8 cellular contexts compared by ENCODE assay signal in genomic region chr9:104780796-104781395, GRCh38. TPM values are rescaled to one million over a fixed set of nuclear protein-coding genes. Genes with fewer than 3 reads are reported as not detected.
DNase-seq lines count a peak whose midpoint lies in the region; ATAC-seq and TF ChIP-seq lines count a peak whose summit lies in the region.

No MANE protein-coding gene starts in this region.

- no TSS peak for BruUV-seq in Caco-2 (replicated peaks; lab: Mats Ljungman, UMichigan)

- no peaks in the 10 kb centered on the region for H3K4me1 Mint-ChIP-seq in Caco-2 (ENCODE audit: low read depth, unreplicated experiment)

- H3K9me3 Mint-ChIP-seq in Caco-2 (ENCODE audit: unreplicated experiment): no peaks in the 10 kb centered on the region

- intact Hi-C loops in Caco-2 (cut with micrococcal nuclease; ENCODE audit: unreplicated experiment): loop anchor here (1.0 to 5.0 kb wide), 5 partner anchors 82 to 632 kb away; partner anchors contain the start of gene ABCA1

- ATAC-seq in GM21529 (IDR thresholded peaks at IDR 0.05; ENCODE audit: unreplicated experiment) (peak; percentile 47), HG03039 (IDR thresholded peaks at IDR 0.05; ENCODE audit: unreplicated experiment) (no peak)

- no peaks in the 10 kb centered on the region for H3K27me3 ChIP-seq in Caco-2 (replicated peaks; ENCODE audit: control insufficient read depth, insufficient read depth, low read length)

- H3K4me3 ChIP-seq in Caco-2 (ENCODE audit: low read depth, low read length) (no peak overlapping the region), retinal pigment epithelial cell (ENCODE audit: low read length) (no peak overlapping the region)

- H3K27ac Mint-ChIP-seq in Caco-2 (ENCODE audit: unreplicated experiment): no peak overlapping the region

- POLR2A ChIA-PET in Caco-2 (lab: Charles Lee): no interaction called here

- H3K36me3 Mint-ChIP-seq in Caco-2 (ENCODE audit: insufficient read depth, unreplicated experiment): peaks cover 7% of the 10 kb centered on the region

- H3K4me1 ChIP-seq in Caco-2: no peaks in the 10 kb centered on the region

- H3K4me3 Mint-ChIP-seq in Caco-2 (ENCODE audit: unreplicated experiment): no peak overlapping the region

- TF ChIP-seq CTCF in Caco-2 (IDR thresholded peaks at IDR 0.05; ENCODE audit: insufficient read depth in 1 of 2, low read depth in 1 of 2, low read length in 1 of 2, severe bottlenecking in 1 of 2, unreplicated experiment in 1 of 2): peak; percentile 21 to 29
- peak; percentile 46 for TF ChIP-seq CTCF in retinal pigment epithelial cell (conservative IDR thresholded peaks at IDR 0.05; ENCODE audit: low read depth, low read length)

- H3K36me3 ChIP-seq in Caco-2 (ENCODE audit: control insufficient read depth, insufficient read depth, low read length): no peaks in the 10 kb centered on the region; the same call in 1 of the 2 replicates

- H3K9me3 ChIP-seq in Caco-2: no peaks in the 10 kb centered on the region

- no peaks in the 10 kb centered on the region for H3K27me3 Mint-ChIP-seq in Caco-2 (ENCODE audit: insufficient read depth, unreplicated experiment)

- DNase-seq in Caco-2 (peak in 1 of 2 experiments; percentile 17), NCI-H2196 treated with DMSO at 0.1 percent for 48 hours (lab: John Stamatoyannopoulos, UW; ENCODE audit: unreplicated experiment) (peak; percentile 3), dermis microvascular lymphatic vessel endothelial cell (ENCODE audit: low read depth in 2 of 2) (peak; percentile 26 to 37), retinal pigment epithelial cell (ENCODE audit: low read depth) (peak; percentile 0)
- no peak for DNase-seq in stimulated activated CD4-positive, alpha-beta T cell treated with anti-CD3 and anti-CD28 coated beads, Interleukin-12 subunit alpha, Interleukin-12 subunit beta, amount 100 ng/mL, for 4 hours
- DNase-seq in activated CD4-positive, alpha-beta T cell treated with anti-CD3 and anti-CD28 coated beads, Interleukin-2, amount 50 U/mL, for 1 hour: no peak

- CTCF ChIA-PET in Caco-2 (lab: Charles Lee): interaction anchor here (1.0 kb wide), 2 partner anchors 146 to 283 kb away, joined by 3 to 4 read pairs; no protein-coding TSS in a partner anchor

RNA-seq across cellular contexts. Expression of gene NIPSNAP3B, which starts 17.0 kb away (rescaled TPM):
- total RNA-seq in Caco-2 (2022) (1.7 and 2.0 TPM in 2 replicates), dermis microvascular lymphatic vessel endothelial cell (0.25 and 0.39 TPM in 2 replicates)

RNA-seq across cellular contexts. Expression of gene NIPSNAP3A, which starts 33.4 kb away (rescaled TPM):
- total RNA-seq in Caco-2 (2022) (15.8 and 19.0 TPM in 2 replicates), dermis microvascular lymphatic vessel endothelial cell (35.4 and 49.4 TPM in 2 replicates)

Comparison
In these comparisons a context has a peak if more than half of its experiments do, and no peak if none do; other contexts are left out.
1. DNase-seq: peak in NCI-H2196 treated with DMSO at 0.1 percent for 48 hours (single experiment), dermis microvascular lymphatic vessel endothelial cell (2 of 2) and retinal pigment epithelial cell (single experiment); none in stimulated activated CD4-positive, alpha-beta T cell treated with anti-CD3 and anti-CD28 coated beads, Interleukin-12 subunit alpha, Interleukin-12 subunit beta, amount 100 ng/mL, for 4 hours (single experiment) and activated CD4-positive, alpha-beta T cell treated with anti-CD3 and anti-CD28 coated beads, Interleukin-2, amount 50 U/mL, for 1 hour (single experiment).